In the genomic region with DNA sequence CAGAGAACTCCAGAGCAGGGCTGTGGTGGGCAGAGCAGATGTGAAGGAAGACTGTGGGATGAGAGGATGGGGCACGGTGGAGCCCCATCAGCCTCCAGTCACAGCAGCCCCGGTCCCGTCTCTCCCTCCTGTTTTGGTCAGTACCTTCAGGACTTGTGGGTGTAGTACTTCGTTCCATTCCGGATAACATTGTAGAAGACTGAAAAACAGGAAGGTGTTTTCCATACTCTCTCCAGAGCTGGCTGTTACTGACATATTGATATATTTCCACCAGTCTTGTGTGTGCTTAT, we compare ENCODE assay signal across 13 cellular contexts. TPM values are rescaled to one million over a fixed set of nuclear protein-coding genes. Genes with fewer than 3 reads are reported as not detected.
DNase-seq lines count a peak whose midpoint lies in the region; ATAC-seq, FAIRE-seq and TF ChIP-seq lines count a peak whose summit lies in the region.
"Had no signal": no experiment of that assay in that cellular context is flagged by ENCODE, and none has a peak within 500 bp of the region (broad histone marks: within the 10 kb centered on the region; RNA-seq: fewer than 3 reads in every experiment).

No MANE protein-coding gene starts in this region.

- peak overlapping the region in 3 of 4 donors; percentile 48 to 80 (median 61) for H3K4me3 Mint-ChIP-seq in CD4-positive, CD25-positive, alpha-beta regulatory T cell
- no peak overlapping the region for H3K4me3 Mint-ChIP-seq in IgD-negative memory B cell
- no peak overlapping the region for H3K4me3 Mint-ChIP-seq in nephron

- peaks cover 26% of the 10 kb centered on the region for H3K9me1 ChIP-seq in K562 (ENCODE audit: control insufficient read depth, insufficient read depth, low read length)

- no peak for ATAC-seq in CD4-positive, CD25-positive, alpha-beta regulatory T cell (ENCODE audit: low read depth in 2 of 2)
- peak; percentile 37 for ATAC-seq in K562
- ATAC-seq in left lobe of liver: no peak
- ATAC-seq in GM21786 (IDR thresholded peaks at IDR 0.05; ENCODE audit: unreplicated experiment): no peak

- H3K9me3 Mint-ChIP-seq in CD4-positive, CD25-positive, alpha-beta regulatory T cell: no peaks in the 10 kb centered on the region
- no peaks in the 10 kb centered on the region for H3K9me3 Mint-ChIP-seq in IgD-negative memory B cell
- no peaks in the 10 kb centered on the region for H3K9me3 Mint-ChIP-seq in nephron
- H3K9me3 Mint-ChIP-seq: naive B cell had no signal

- no peaks in the 10 kb centered on the region for H3K9me3 ChIP-seq in CD4-positive, CD25-positive, alpha-beta regulatory T cell (ENCODE audit: control insufficient read depth in 2 of 2, low read length in 2 of 2)
- H3K9me3 ChIP-seq in K562 (replicated peaks; ENCODE audit: control insufficient read depth, insufficient read depth, low read depth, low read length): no peaks in the 10 kb centered on the region
- H3K9me3 ChIP-seq: heart right ventricle, SJCRH30, stomach had no signal

- no peak for DNase-seq in CD4-positive, CD25-positive, alpha-beta regulatory T cell
- DNase-seq in K562 (ENCODE audit: extremely low read depth in 1 of 4, low spot score in 3 of 4): no peak
- no peak for DNase-seq in left lobe of liver (ENCODE audit: low spot score)
- no peak for DNase-seq in kidney tubule cell (ENCODE audit: low spot score)
- DNase-seq: heart right ventricle, left cardiac atrium, naive B cell, SJCRH30, stomach had no signal

- H3K9ac ChIP-seq in K562 (ENCODE audit: insufficient read depth in 1 of 2, low read depth in 2 of 2, low read length in 2 of 2): peak overlapping the region; percentile 1 to 80; a peak in 2 of 4 replicates

- peaks cover 65% of the 10 kb centered on the region for H3K4me1 ChIP-seq in CD4-positive, CD25-positive, alpha-beta regulatory T cell (ENCODE audit: control insufficient read depth, insufficient read depth, low read length, poor library complexity, severe bottlenecking)
- H3K4me1 ChIP-seq in K562 (replicated peaks in 1 of 2; ENCODE audit: control insufficient read depth in 2 of 2, insufficient read depth in 2 of 2, low read length in 2 of 2): peaks cover 43 to 49% of the 10 kb centered on the region in 2 experiments
- H3K4me1 ChIP-seq: SJCRH30 had no signal

- FAIRE-seq in K562 (lab: Jason Lieb, UNC): no peak
- FAIRE-seq: bronchial epithelial cell had no signal

- peaks cover 36 to 80% (median 60%) of the 10 kb centered on the region in 4 donors for H3K4me1 Mint-ChIP-seq in CD4-positive, CD25-positive, alpha-beta regulatory T cell
- H3K4me1 Mint-ChIP-seq in IgD-negative memory B cell (peaks cover 16 to 42% (median 41%) of the 10 kb centered on the region in 3 donors), nephron (peaks cover 34% of the 10 kb centered on the region)

- peaks cover 23% of the 10 kb centered on the region for H3K36me3 Mint-ChIP-seq in CD4-positive, CD25-positive, alpha-beta regulatory T cell
- peaks cover 2% of the 10 kb centered on the region for H3K36me3 Mint-ChIP-seq in IgD-negative memory B cell
- peaks cover 33% of the 10 kb centered on the region for H3K36me3 Mint-ChIP-seq in nephron (ENCODE audit: low read depth)

- peak overlapping the region; percentile 74 for H3K27ac ChIP-seq in CD4-positive, CD25-positive, alpha-beta regulatory T cell (ENCODE audit: insufficient read depth, low read length, poor library complexity, severe bottlenecking)
- peak overlapping the region; percentile 43; the same call in 2 of the 3 replicates for H3K27ac ChIP-seq in K562 (ENCODE audit: extremely low read depth, low read depth, low read length)
- H3K27ac ChIP-seq: SJCRH30, stomach had no signal

- WGBS in K562 (ENCODE audit: insufficient coverage, low coverage, missing lambda C conversion rate): 39% methylated on average over 5 of the region's 5 CpGs

- H3K27ac Mint-ChIP-seq in CD4-positive, CD25-positive, alpha-beta regulatory T cell: peak overlapping the region; percentile 78 to 97 (median 90)
- H3K27ac Mint-ChIP-seq in IgD-negative memory B cell: peak overlapping the region; percentile 29 to 84 (median 61)
- peak overlapping the region in 2 of 3 experiments; percentile 82 to 86 for H3K27ac Mint-ChIP-seq in nephron

- H3K36me3 ChIP-seq in CD4-positive, CD25-positive, alpha-beta regulatory T cell (ENCODE audit: control insufficient read depth, insufficient read depth, low read length): peaks cover 44% of the 10 kb centered on the region
- peaks cover 74% of the 10 kb centered on the region for H3K36me3 ChIP-seq in K562 (ENCODE audit: control insufficient read depth, insufficient read depth, low read length)

- no peak overlapping the region for H2AFZ ChIP-seq in K562 (ENCODE audit: low read depth, low read length)

- BruUV-seq in K562 (replicated peaks; lab: Mats Ljungman, UMichigan): no TSS peak

- no peak for TF ChIP-seq RAD21 in K562 (CRISPR knock-in tag; conservative IDR thresholded peaks at IDR 0.05 in 1 of 2, IDR thresholded peaks at IDR 0.05 in 1 of 2)

- no peaks in the 10 kb centered on the region for H3K27me3 Mint-ChIP-seq in CD4-positive, CD25-positive, alpha-beta regulatory T cell
- H3K27me3 Mint-ChIP-seq in IgD-negative memory B cell: no peaks in the 10 kb centered on the region
- H3K27me3 Mint-ChIP-seq in nephron (ENCODE audit: low read depth): no peaks in the 10 kb centered on the region
- H3K27me3 Mint-ChIP-seq: naive B cell had no signal

- H4K20me1 ChIP-seq in K562 (replicated peaks; ENCODE audit: control insufficient read depth, insufficient read depth, low read length): peaks cover 54% of the 10 kb centered on the region

- H3K4me2 ChIP-seq in K562 (ENCODE audit: insufficient read depth, low read length): peak overlapping the region; percentile 48

- H3K27me3 ChIP-seq in CD4-positive, CD25-positive, alpha-beta regulatory T cell (ENCODE audit: control insufficient read depth, insufficient read depth, low read length): no peaks in the 10 kb centered on the region
- H3K27me3 ChIP-seq in K562 (ENCODE audit: control insufficient read depth in 2 of 2, insufficient read depth in 2 of 2, low read length in 2 of 2): no peaks in the 10 kb centered on the region
- H3K27me3 ChIP-seq: heart right ventricle, SJCRH30, stomach had no signal

- H3K79me2 ChIP-seq in K562 (ENCODE audit: control insufficient read depth, insufficient read depth, low read length): peaks cover 90% of the 10 kb centered on the region

- no peak for TF ChIP-seq POLR2A in K562 (conservative IDR thresholded peaks at IDR 0.05)

- peak overlapping the region; percentile 69 for H3K4me3 ChIP-seq in CD4-positive, CD25-positive, alpha-beta regulatory T cell (ENCODE audit: low read depth, low read length)
- no peak overlapping the region for H3K4me3 ChIP-seq in K562
- H3K4me3 ChIP-seq: heart right ventricle, SJCRH30, stomach had no signal

- CTCF ChIA-PET in K562 (lab: Yijun Ruan, JAX; ENCODE audit: low intra/inter-chr PET ratio): no interaction called here

- TF ChIP-seq CTCF in K562 (IDR thresholded peaks at IDR 0.05 in 2 of 3, conservative IDR thresholded peaks at IDR 0.05 in 1 of 3; ENCODE audit: insufficient read depth in 2 of 3, low read depth in 1 of 3, low read length in 3 of 3) (no peak), nephron (IDR thresholded peaks at IDR 0.05; ENCODE audit: unreplicated experiment in 3 of 3) (no peak)

- POLR2A ChIA-PET in K562 (lab: Yijun Ruan, JAX): interaction anchor here (39.5 to 68.9 kb wide), 2 partner anchors 3 to 27 kb away, joined by 1693 read pairs; a partner anchor contains a TSS

- intact Hi-C loops in K562 (cut with micrococcal nuclease): loop anchor here (1.0 to 2.0 kb wide), 3 partner anchors 15 to 42 kb away; a partner anchor contains a TSS

- TF ChIP-seq EP300 in K562 (IDR thresholded peaks at IDR 0.05; ENCODE audit: low read length): no peak

- in situ Hi-C loops in K562 (cut with MboI): no loop called here

RNA-seq across cellular contexts. Expression of a gene that starts 15.4 kb away (rescaled TPM):
- 397 TPM for total RNA-seq in CD4-positive, CD25-positive, alpha-beta regulatory T cell
- 10 to 100 TPM; 35.1 to 43.0 (median 38.5) TPM for polyA plus RNA-seq in CD4-positive, CD25-positive, alpha-beta regulatory T cell
- polyA plus RNA-seq in IgD-negative memory B cell: 50.2 TPM
- 482 and 971 TPM in 2 replicates for total RNA-seq in K562 (2011; cell fraction: chromatin; rRNA removed; ENCODE audit: low replicate concordance)
- total RNA-seq in K562 (2011; cell fraction: nucleolus; rRNA removed): 663 TPM in 2 replicates
- total RNA-seq in K562 (2011; cell fraction: nucleoplasm; rRNA removed): 469 and 476 TPM in 2 replicates
- 72.6 and 103 TPM in 2 replicates for total RNA-seq in K562 (2014; rRNA removed)
- total RNA-seq in K562 (2014; rRNA removed; fragmentation: Illumina TruSeq; extraction: Trizol): 26.1 and 26.4 TPM in 2 replicates
- total RNA-seq in K562 (2015; rRNA removed; fragmentation: Illumina TruSeq; extraction: Trizol): 59.2 and 60.1 TPM in 2 replicates
- total RNA-seq in K562 (2021): 264 and 271 TPM in 2 replicates
- polyA plus RNA-seq in K562 (2011; rRNA removed): 40.4 and 111 TPM in 2 replicates
- polyA plus RNA-seq in K562 (2011; cell fraction: cytosol; rRNA removed): 75.5 and 117 TPM in 2 replicates
- polyA plus RNA-seq in K562 (2011; cell fraction: nucleus; rRNA removed): 369 and 471 TPM in 2 replicates
- polyA plus RNA-seq in K562 (2012): 148 and 229 TPM in 2 replicates
- polyA plus RNA-seq in K562 (2014; fragmentation: Illumina TruSeq; extraction: Trizol): 76.0 and 122 TPM in 2 replicates
- 1 to 10 TPM; 4.0 to 5.2 TPM for polyA plus RNA-seq in K562 (2014; fragmentation: Nextera tagmentation; extraction: Ambion mirVana)
- polyA plus RNA-seq in K562 (2014; rRNA removed): 102 and 130 TPM in 2 replicates
- polyA minus RNA-seq in K562 (2011; rRNA and poly(A)+ RNA removed): 98.8 and 108 TPM in 2 replicates
- polyA minus RNA-seq in K562 (2011; cell fraction: cytosol; rRNA and poly(A)+ RNA removed): 188 and 326 TPM in 2 replicates
- 310 and 409 TPM in 2 replicates for polyA minus RNA-seq in K562 (2011; cell fraction: nucleus; rRNA and poly(A)+ RNA removed)
- 26.2 TPM for total RNA-seq in left lobe of liver

RNA-seq across cellular contexts. Expression of a gene that starts 27.2 kb away (rescaled TPM):
- 55.6 TPM for total RNA-seq in CD4-positive, CD25-positive, alpha-beta regulatory T cell
- polyA plus RNA-seq in CD4-positive, CD25-positive, alpha-beta regulatory T cell: 10 to 100 TPM; 40.1 to 48.1 (median 42.4) TPM
- polyA plus RNA-seq in IgD-negative memory B cell (20.8 TPM), K562 (2011; rRNA removed) (25.6 and 43.0 TPM in 2 replicates), K562 (2014; fragmentation: Illumina TruSeq; extraction: Trizol) (15.4 and 16.5 TPM in 2 replicates), K562 (2014; fragmentation: Nextera tagmentation; extraction: Ambion mirVana) (1 to 10 TPM; 1.3 to 1.8 TPM), K562 (2014; rRNA removed) (15.8 and 18.6 TPM in 2 replicates)
- total RNA-seq in K562 (2011; cell fraction: chromatin; rRNA removed; ENCODE audit: low replicate concordance): 116 and 152 TPM in 2 replicates
- total RNA-seq in K562 (2011; cell fraction: nucleolus; rRNA removed): 68.5 and 75.0 TPM in 2 replicates
- 88.1 and 101 TPM in 2 replicates for total RNA-seq in K562 (2011; cell fraction: nucleoplasm; rRNA removed)
- total RNA-seq in K562 (2014; rRNA removed) (15.1 and 15.6 TPM in 2 replicates), K562 (2014; rRNA removed; fragmentation: Illumina TruSeq; extraction: Trizol) (13.5 and 15.3 TPM in 2 replicates), K562 (2015; rRNA removed; fragmentation: Illumina TruSeq; extraction: Trizol) (15.2 and 15.7 TPM in 2 replicates), K562 (2021) (20.1 and 21.1 TPM in 2 replicates), left lobe of liver (13.3 TPM)
- polyA plus RNA-seq in K562 (2011; cell fraction: cytosol; rRNA removed): 24.5 and 36.2 TPM in 2 replicates
- 73.7 and 92.5 TPM in 2 replicates for polyA plus RNA-seq in K562 (2011; cell fraction: nucleus; rRNA removed)
- polyA plus RNA-seq in K562 (2012): 15.0 and 42.6 TPM in 2 replicates
- 24.1 and 42.3 TPM in 2 replicates for polyA minus RNA-seq in K562 (2011; rRNA and poly(A)+ RNA removed)
- 13.4 and 21.4 TPM in 2 replicates for polyA minus RNA-seq in K562 (2011; cell fraction: cytosol; rRNA and poly(A)+ RNA removed)
- 36.2 and 65.9 TPM in 2 replicates for polyA minus RNA-seq in K562 (2011; cell fraction: nucleus; rRNA and poly(A)+ RNA removed)

Comparison
In these comparisons a context has a peak if more than half of its experiments do, and no peak if none do; other contexts are left out.
1. H3K4me3 Mint-ChIP-seq: peak in CD4-positive, CD25-positive, alpha-beta regulatory T cell (3 of 4); none in IgD-negative memory B cell (0 of 4) and nephron (0 of 3).
2. Peak in every context shown above with its lines, with median percentiles within 50 percentile points of each other: H3K27ac Mint-ChIP-seq.